In the genomic region with DNA sequence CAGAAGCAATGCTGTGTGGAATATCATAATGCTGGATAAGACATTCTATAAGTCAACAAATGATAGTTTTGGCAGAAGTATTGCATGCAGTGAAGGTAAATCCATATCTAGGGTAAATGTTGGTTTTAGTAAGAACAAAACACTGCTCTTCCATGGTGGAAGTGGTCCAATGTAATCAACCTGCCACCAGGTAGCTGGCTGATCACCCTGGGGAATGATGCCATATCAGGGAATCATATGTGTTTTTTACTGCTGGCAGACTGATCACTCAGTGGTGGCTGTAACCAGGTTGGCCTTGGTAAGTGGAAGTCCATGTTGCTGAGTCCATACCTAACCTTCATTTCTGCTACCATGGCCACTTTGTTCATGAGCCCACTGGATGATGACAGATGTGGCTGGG, we compare ENCODE assay signal across 17 cellular contexts.
DNase-seq lines count a peak whose midpoint lies in the region; FAIRE-seq and TF ChIP-seq lines count a peak whose summit lies in the region.
"Had no signal": no experiment of that assay in that cellular context is flagged by ENCODE, and none has a peak within 500 bp of the region (broad histone marks: within the 10 kb centered on the region; RNA-seq: fewer than 3 reads in every experiment).

No MANE protein-coding gene starts in this region.

- no peak overlapping the region for H2BK120ac ChIP-seq in neuronal stem cell (ENCODE audit: low read depth, low read length)

- no peak overlapping the region for H4K8ac ChIP-seq in neuronal stem cell (ENCODE audit: low read depth, low read length)

- no peak overlapping the region for H2BK12ac ChIP-seq in neuronal stem cell (ENCODE audit: low read length)

- peaks cover 0 to 2% of the 10 kb centered on the region in 2 donors for H3K4me1 ChIP-seq in neuronal stem cell (ENCODE audit: control insufficient read depth in 2 of 2, insufficient read depth in 1 of 2, low read depth in 1 of 2, low read length in 2 of 2)
- H3K4me1 ChIP-seq: BLaER1, Caco-2 had no signal

- no peak overlapping the region for H2BK15ac ChIP-seq in neuronal stem cell (ENCODE audit: low read length)

- FAIRE-seq in bronchial epithelial cell (lab: Jason Lieb, UNC): peak; percentile 64
- FAIRE-seq: GM12878, GM18507 had no signal

- no peaks in the 10 kb centered on the region for H3K79me1 ChIP-seq in neuronal stem cell (ENCODE audit: low read depth, low read length)

- H3K27ac ChIP-seq in neuronal stem cell (replicated peaks; ENCODE audit: low read length): no peak overlapping the region
- H3K27ac ChIP-seq: BLaER1 had no signal

- H3K9ac ChIP-seq in neuronal stem cell (ENCODE audit: low read depth, low read length, poor library complexity): no peak overlapping the region
- H3K9ac ChIP-seq: BLaER1 had no signal

- no peak overlapping the region for H3K18ac ChIP-seq in neuronal stem cell (ENCODE audit: low read length)

- no peak overlapping the region for H4K91ac ChIP-seq in neuronal stem cell (ENCODE audit: low read depth, low read length, poor library complexity)

- H2AFZ ChIP-seq in neuronal stem cell (ENCODE audit: low read length): no peak overlapping the region

- peaks cover 2 to 12% of the 10 kb centered on the region in 2 donors for H3K9me3 ChIP-seq in neuronal stem cell (replicated peaks in 1 of 2; ENCODE audit: control insufficient read depth in 2 of 2, insufficient read depth in 1 of 2, low read depth in 1 of 2, low read length in 2 of 2)

- no peaks in the 10 kb centered on the region for H3K27me3 ChIP-seq in bronchial epithelial cell (ENCODE audit: control insufficient read depth, insufficient read depth, low read length)
- H3K27me3 ChIP-seq in neuronal stem cell (ENCODE audit: control insufficient read depth in 3 of 3, insufficient read depth in 3 of 3, low read depth in 1 of 3, low read length in 3 of 3): no peaks in the 10 kb centered on the region
- H3K27me3 ChIP-seq: BLaER1 had no signal

- H3K36me3 ChIP-seq in bronchial epithelial cell (ENCODE audit: control insufficient read depth, insufficient read depth, low read length) (no peaks in the 10 kb centered on the region), neuronal stem cell (replicated peaks in 1 of 2; ENCODE audit: control insufficient read depth in 2 of 2, insufficient read depth in 2 of 2, low read length in 2 of 2) (no peaks in the 10 kb centered on the region)
- H3K36me3 ChIP-seq: BLaER1 had no signal

- no peak overlapping the region for H3K14ac ChIP-seq in neuronal stem cell (ENCODE audit: low read length)

- no peak overlapping the region for H3K23ac ChIP-seq in neuronal stem cell (ENCODE audit: low read depth, low read length, poor library complexity)

- H2BK5ac ChIP-seq in neuronal stem cell (ENCODE audit: low read length): no peak overlapping the region

- no peak overlapping the region for H3K4me2 ChIP-seq in neuronal stem cell (ENCODE audit: insufficient read depth, low read length, poor library complexity, severe bottlenecking)
- H3K4me2 ChIP-seq: BLaER1 had no signal

- H3K4ac ChIP-seq in neuronal stem cell (ENCODE audit: low read length): no peak overlapping the region

- H2AK5ac ChIP-seq in neuronal stem cell (ENCODE audit: low read depth, low read length): no peak overlapping the region

- DNase-seq in DMS53 (lab: John Stamatoyannopoulos, UW) (peak; percentile 5), DMS53 treated with DMSO at 0.1 percent for 48 hours (lab: John Stamatoyannopoulos, UW; ENCODE audit: unreplicated experiment) (no peak), NCI-H69 (lab: John Stamatoyannopoulos, UW) (peak; percentile 15), bronchial epithelial cell (ENCODE audit: low read depth) (no peak), DMS 273 treated with DMSO at 0.1 percent for 48 hours (lab: John Stamatoyannopoulos, UW) (no peak), neuronal stem cell (ENCODE audit: low spot score) (no peak)
- no peak for DNase-seq in activated CD4-positive, alpha-beta T cell treated with anti-CD3 and anti-CD28 coated beads for 48 hours
- DNase-seq: 8988T; AML-193; Caco-2; CD8-positive, alpha-beta memory T cell; DMS79; GOT3; H9 had no signal

- TF ChIP-seq CTCF in bronchial epithelial cell (IDR thresholded peaks at IDR 0.05; ENCODE audit: insufficient read depth, low read length, severe bottlenecking): no peak

- H3K4me3 ChIP-seq in bronchial epithelial cell (ENCODE audit: low read depth, low read length) (no peak overlapping the region), neuronal stem cell (ENCODE audit: low read length in 2 of 2) (no peak overlapping the region)
- H3K4me3 ChIP-seq: BLaER1, GM12878 had no signal

Comparison
In these comparisons a context has a peak if more than half of its experiments do, and no peak if none do; other contexts are left out.
1. DNase-seq: peak in DMS53 (single experiment) and NCI-H69 (single experiment); none in DMS53 treated with DMSO at 0.1 percent for 48 hours (single experiment), bronchial epithelial cell (single experiment), activated CD4-positive, alpha-beta T cell treated with anti-CD3 and anti-CD28 coated beads for 48 hours (single experiment), DMS 273 treated with DMSO at 0.1 percent for 48 hours (single experiment) and neuronal stem cell (single experiment).